Comparison of ENCODE assay signal across 23 cellular contexts in the genomic region with DNA sequence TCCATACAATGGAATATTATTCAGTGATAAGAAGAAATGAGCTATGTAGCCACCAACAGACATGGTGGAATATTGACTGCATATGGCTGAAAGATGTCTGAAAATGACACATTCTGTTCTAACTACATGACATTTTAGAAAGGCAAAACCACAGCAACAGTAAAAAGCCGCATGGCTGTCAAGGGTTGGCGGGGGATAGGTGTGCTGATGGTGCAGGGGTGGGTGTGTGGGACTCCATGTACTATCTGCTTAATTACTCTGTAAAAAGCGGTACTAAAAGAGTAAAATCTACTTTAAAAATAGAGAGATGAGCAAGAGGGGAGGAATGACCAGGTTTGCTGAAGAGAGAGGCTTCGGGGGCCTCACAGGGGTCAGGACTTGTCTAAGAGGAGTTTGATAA. TPM values are rescaled to one million over a fixed set of nuclear protein-coding genes. Genes with fewer than 3 reads are reported as not detected.
A peak's percentile ranks its signal among the peaks of the same experiment; 100 is the strongest.
DNase-seq lines count a peak whose midpoint lies in the region; ATAC-seq and TF ChIP-seq lines count a peak whose summit lies in the region.
"Had no signal": no experiment of that assay in that cellular context is flagged by ENCODE, and none has a peak within 500 bp of the region (broad histone marks: within the 10 kb centered on the region; RNA-seq: fewer than 3 reads in every experiment).

No MANE protein-coding gene starts in this region.

- no peaks in the 10 kb centered on the region for H3K27me3 Mint-ChIP-seq in central memory CD8-positive, alpha-beta T cell
- H3K27me3 Mint-ChIP-seq in nephron progenitor cell (ENCODE audit: low read depth, poor library complexity): no peaks in the 10 kb centered on the region
- H3K27me3 Mint-ChIP-seq: B cell had no signal

- ATAC-seq in Right ventricle myocardium superior (ENCODE audit: poor library complexity) (no peak), GM19023 (IDR thresholded peaks at IDR 0.05; ENCODE audit: unreplicated experiment) (no peak)
- no peak for ATAC-seq in central memory CD8-positive, alpha-beta T cell (replicated peaks; ENCODE audit: extremely low read depth, poor library complexity, severe bottlenecking)
- ATAC-seq: Panc1 had no signal

- H3K4me3 Mint-ChIP-seq in central memory CD8-positive, alpha-beta T cell: no peak overlapping the region
- no peak overlapping the region for H3K4me3 Mint-ChIP-seq in nephron progenitor cell
- H3K4me3 Mint-ChIP-seq: B cell, CD14-positive monocyte had no signal

- H3K4me1 Mint-ChIP-seq in central memory CD8-positive, alpha-beta T cell: peaks cover 41% of the 10 kb centered on the region
- peaks cover 36% of the 10 kb centered on the region for H3K4me1 Mint-ChIP-seq in nephron progenitor cell

- no peak for TF ChIP-seq CTCF in cardiac muscle cell (IDR thresholded peaks at IDR 0.05; ENCODE audit: low read depth, low read length)
- no peak for TF ChIP-seq CTCF in nephron progenitor cell (IDR thresholded peaks at IDR 0.05)

- H3K36me3 Mint-ChIP-seq in central memory CD8-positive, alpha-beta T cell (ENCODE audit: insufficient read depth): peaks cover 19% of the 10 kb centered on the region
- H3K36me3 Mint-ChIP-seq in nephron progenitor cell (ENCODE audit: low read depth): peaks cover 3% of the 10 kb centered on the region

- H3K9me3 Mint-ChIP-seq in central memory CD8-positive, alpha-beta T cell: no peaks in the 10 kb centered on the region
- no peaks in the 10 kb centered on the region for H3K9me3 Mint-ChIP-seq in nephron progenitor cell
- H3K9me3 Mint-ChIP-seq: CD14-positive monocyte had no signal

- H3K4me3 ChIP-seq in cardiac muscle cell: no peak overlapping the region
- H3K4me3 ChIP-seq: A549, SJCRH30 had no signal

- H3K4me1 ChIP-seq in cardiac muscle cell (ENCODE audit: low read depth): peaks cover 23% of the 10 kb centered on the region
- H3K4me1 ChIP-seq: A549 had no signal

- no peaks in the 10 kb centered on the region for H3K27me3 ChIP-seq in cardiac muscle cell
- H3K27me3 ChIP-seq: SJCRH30 had no signal

- peak overlapping the region; percentile 58 for H3K27ac ChIP-seq in cardiac muscle cell
- H3K27ac ChIP-seq: A549, KMS-11, SJCRH30 had no signal

- DNase-seq in cardiac muscle cell (ENCODE audit: low read depth in 1 of 2, low spot score in 1 of 2) (no peak), Right ventricle myocardium superior (no peak), nephron progenitor cell (no peak), dermis blood vessel endothelial cell (no peak), NCI-H1930 (lab: John Stamatoyannopoulos, UW) (no peak)
- no peak for DNase-seq in central memory CD8-positive, alpha-beta T cell (ENCODE audit: low spot score in 2 of 2)
- DNase-seq: EL; GF-D8; IMR-90; NCI-H1105; NCI-H146; NCI-H2029 treated with DMSO at 0.1 percent for 48 hours; NCI-H226; NCI-H524; NCI-H774; NK-92 treated with Interleukin-12 subunit alpha and Interleukin-12 subunit beta, amount 100 ng/mL, for 24 hours; SJCRH30 had no signal

- intact Hi-C loops in Right ventricle myocardium superior (cut with DNase I): no loop called here

- no peaks in the 10 kb centered on the region for H3K36me3 ChIP-seq in cardiac muscle cell
- H3K36me3 ChIP-seq: SJCRH30 had no signal

- no peaks in the 10 kb centered on the region for H3K9me3 ChIP-seq in cardiac muscle cell (ENCODE audit: low read depth)
- H3K9me3 ChIP-seq: A549, SJCRH30 had no signal

- peak overlapping the region; percentile 30 for H3K27ac Mint-ChIP-seq in central memory CD8-positive, alpha-beta T cell (ENCODE audit: low read depth)
- peak overlapping the region; percentile 69 for H3K27ac Mint-ChIP-seq in nephron progenitor cell
- H3K27ac Mint-ChIP-seq: B cell had no signal

RNA-seq across cellular contexts. Expression of gene YPEL1, which starts 16.7 kb away (rescaled TPM):
- total RNA-seq in cardiac muscle cell (12.2 and 22.4 TPM in 2 replicates), Right ventricle myocardium superior (3.1 TPM), dermis blood vessel endothelial cell (5.1 and 7.8 TPM in 2 replicates)
- 20.4 and 39.8 TPM in 2 replicates for polyA plus RNA-seq in cardiac muscle cell
